ENCODE assay signal across 9 cellular contexts in the genomic region with DNA sequence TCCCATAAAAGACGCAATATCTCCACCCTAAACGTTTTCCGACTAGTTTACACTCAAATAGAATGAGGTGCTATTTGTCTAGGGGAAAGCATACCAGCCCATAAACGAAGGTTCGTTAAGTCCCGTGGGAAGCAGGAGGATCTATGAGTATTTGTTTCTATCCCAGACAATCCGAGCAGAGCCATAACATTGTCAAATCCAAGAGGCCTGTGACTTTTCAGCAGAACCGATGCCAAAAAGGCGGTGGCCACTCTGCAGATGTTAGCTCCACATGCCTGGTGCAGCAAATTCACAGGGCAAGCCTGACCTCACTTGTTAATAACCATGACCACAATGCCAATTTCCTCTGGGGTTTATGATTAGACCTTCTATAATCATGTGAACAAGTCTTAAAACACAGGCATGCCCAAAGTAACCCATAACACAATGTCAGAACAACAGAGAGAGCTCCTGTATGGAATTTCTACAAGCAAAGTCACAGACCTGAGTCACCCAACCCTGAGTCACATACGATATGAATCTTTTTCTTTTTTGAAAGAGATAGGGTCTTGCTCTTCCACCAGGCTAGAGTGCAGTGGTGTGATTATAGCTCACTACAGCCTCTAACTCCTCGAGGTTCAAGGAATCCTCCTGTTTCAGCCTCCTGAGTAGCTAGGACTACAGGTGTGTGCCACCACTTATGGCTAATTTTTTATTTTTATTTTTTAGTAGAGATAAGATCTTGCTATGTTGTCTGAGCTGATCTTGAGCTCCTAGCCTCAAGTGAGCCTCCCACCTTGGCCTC.
DNase-seq lines count a peak whose midpoint lies in the region; ATAC-seq and TF ChIP-seq lines count a peak whose summit lies in the region.
"Had no signal": no experiment of that assay in that cellular context is flagged by ENCODE, and none has a peak within 500 bp of the region (broad histone marks: within the 10 kb centered on the region; RNA-seq: fewer than 3 reads in every experiment).

No MANE protein-coding gene starts in this region.

- no peak overlapping the region for H3K4me3 ChIP-seq in astrocyte of the spinal cord (ENCODE audit: low read depth, low read length)
- no peak overlapping the region for H3K4me3 ChIP-seq in smooth muscle cell
- H3K4me3 ChIP-seq: upper lobe of right lung had no signal

- H3K4me2 ChIP-seq in smooth muscle cell: peak overlapping the region; percentile 75

- peak; percentile 92 for DNase-seq in HFFc6
- peak; percentile 71 for DNase-seq in astrocyte of the spinal cord (ENCODE audit: low read depth, low spot score)
- peak; percentile 47 for DNase-seq in hepatic stellate cell (ENCODE audit: low spot score)
- no peak for DNase-seq in smooth muscle cell (lab: John Stamatoyannopoulos, UW; ENCODE audit: unreplicated experiment)
- DNase-seq in activated naive CD4-positive, alpha-beta T cell treated with anti-CD3 and anti-CD28 coated beads, Interleukin-2, amount 50 U/mL, for 72 hours (ENCODE audit: low spot score in 2 of 2): no peak
- DNase-seq: upper lobe of right lung had no signal

- H3K36me3 ChIP-seq in smooth muscle cell (ENCODE audit: low read depth): no peaks in the 10 kb centered on the region
- H3K36me3 ChIP-seq: upper lobe of right lung had no signal

- 0 out of 2 replicates have a peak, but pooled peaks cover 3% of the 10 kb centered on the region for H3K36me3 Mint-ChIP-seq in HFFc6 (ENCODE audit: low read depth)
- no peaks in the 10 kb centered on the region for H3K36me3 Mint-ChIP-seq in activated naive CD4-positive, alpha-beta T cell treated with anti-CD3 and anti-CD28 coated beads, Interleukin-2, amount 50 U/mL, for 72 hours

- H3K27ac ChIP-seq in smooth muscle cell (ENCODE audit: low read depth): peak overlapping the region; percentile 98
- H3K27ac ChIP-seq: upper lobe of right lung had no signal

- in situ Hi-C loops in astrocyte of the spinal cord (cut with HindIII; ENCODE audit: low sequenced_read_pairs): no loop called here

- peaks cover 31% of the 10 kb centered on the region for H3F3A ChIP-seq in smooth muscle cell (ENCODE audit: low read depth)

- TF ChIP-seq CTCF in HFFc6 (IDR thresholded peaks at IDR 0.05): no peak
- TF ChIP-seq CTCF in astrocyte of the spinal cord (IDR thresholded peaks at IDR 0.05; ENCODE audit: low read depth, low read length): no peak
- no peak for TF ChIP-seq CTCF in smooth muscle cell (IDR thresholded peaks at IDR 0.05; ENCODE audit: borderline replicate concordance, insufficient read depth, poor library complexity, severe bottlenecking)

- H3K9me3 Mint-ChIP-seq in HFFc6: no peaks in the 10 kb centered on the region
- H3K9me3 Mint-ChIP-seq in activated naive CD4-positive, alpha-beta T cell treated with anti-CD3 and anti-CD28 coated beads, Interleukin-2, amount 50 U/mL, for 72 hours: no peaks in the 10 kb centered on the region

- H3K9me3 ChIP-seq in smooth muscle cell (replicated peaks; ENCODE audit: low read depth): no peaks in the 10 kb centered on the region
- H3K9me3 ChIP-seq: upper lobe of right lung had no signal

- H3K27me3 ChIP-seq in smooth muscle cell (ENCODE audit: low read depth): no peaks in the 10 kb centered on the region
- H3K27me3 ChIP-seq: upper lobe of right lung had no signal

- H3K4me3 Mint-ChIP-seq in HFFc6: peak overlapping the region; percentile 72

- H3K9ac ChIP-seq in smooth muscle cell (ENCODE audit: low read depth): peak overlapping the region; percentile 84

- H3K4me1 Mint-ChIP-seq in HFFc6 (ENCODE audit: low read depth): peaks cover 64% of the 10 kb centered on the region

- H3K79me2 ChIP-seq in smooth muscle cell (ENCODE audit: low read depth): no peaks in the 10 kb centered on the region

- 11% methylated on average over 11 of the region's 11 CpGs for WGBS in smooth muscle cell (ENCODE audit: low lambda C conversion rate)

- H3K27ac Mint-ChIP-seq in HFFc6: peak overlapping the region; percentile 96
- no peak overlapping the region for H3K27ac Mint-ChIP-seq in activated naive CD4-positive, alpha-beta T cell treated with anti-CD3 and anti-CD28 coated beads, Interleukin-2, amount 50 U/mL, for 72 hours

- H3K4me1 ChIP-seq in smooth muscle cell (ENCODE audit: low read depth): peaks cover 16% of the 10 kb centered on the region
- H3K4me1 ChIP-seq: upper lobe of right lung had no signal

- no peaks in the 10 kb centered on the region; the same call in 1 of the 2 replicates for H3K27me3 Mint-ChIP-seq in HFFc6 (ENCODE audit: insufficient read depth)

- no peak for ATAC-seq in GM19397 (IDR thresholded peaks at IDR 0.05; ENCODE audit: unreplicated experiment)
- no peak for ATAC-seq in activated naive CD4-positive, alpha-beta T cell treated with anti-CD3 and anti-CD28 coated beads, Interleukin-2, amount 50 U/mL, for 72 hours
- ATAC-seq in GM21360 (IDR thresholded peaks at IDR 0.05; ENCODE audit: unreplicated experiment): no peak
- ATAC-seq in HG02763 (IDR thresholded peaks at IDR 0.05; ENCODE audit: unreplicated experiment): no peak
- ATAC-seq: upper lobe of right lung had no signal

- H2AFZ ChIP-seq in smooth muscle cell (ENCODE audit: low read depth): no peak overlapping the region

- H4K20me1 ChIP-seq in smooth muscle cell (ENCODE audit: low read depth): no peaks in the 10 kb centered on the region

Comparison
In these comparisons a context has a peak if more than half of its experiments do, and no peak if none do; other contexts are left out.
1. DNase-seq: peak in HFFc6 (single experiment), astrocyte of the spinal cord (single experiment) and hepatic stellate cell (single experiment); none in smooth muscle cell (single experiment) and activated naive CD4-positive, alpha-beta T cell treated with anti-CD3 and anti-CD28 coated beads, Interleukin-2, amount 50 U/mL, for 72 hours (0 of 2).